In the genomic region with DNA sequence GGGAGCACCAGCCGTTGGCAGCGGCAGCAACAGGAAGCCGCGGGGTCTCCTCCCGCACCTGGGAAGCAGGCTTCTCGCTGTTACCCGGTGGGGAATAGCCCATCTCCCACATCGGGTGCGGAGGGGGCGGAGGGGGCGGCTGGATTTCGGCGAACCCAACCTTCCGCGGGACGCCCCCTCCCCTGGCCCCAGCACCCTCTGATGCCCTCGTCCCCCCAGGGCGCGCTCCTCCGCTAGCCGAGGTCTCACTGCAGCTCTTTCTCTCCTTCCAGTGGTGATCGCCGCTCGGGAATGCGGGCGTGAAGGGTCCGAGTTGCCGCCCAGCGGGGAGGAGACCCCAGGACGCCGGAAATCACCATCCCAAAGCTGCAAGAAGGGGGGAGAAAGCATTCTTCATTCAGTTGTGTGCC, we compare ENCODE assay signal across 8 cellular contexts. TPM values are rescaled to one million over a fixed set of nuclear protein-coding genes. Genes with fewer than 3 reads are reported as not detected.
DNase-seq lines count a peak whose midpoint lies in the region; TF ChIP-seq lines count a peak whose summit lies in the region.

No MANE protein-coding gene starts in this region.

- DNase-seq in NCI-H1417 (lab: John Stamatoyannopoulos, UW) (peak in 2 of 3 experiments; percentile 69 to 71), NCI-H1417 treated with DMSO at 0.1 percent for 48 hours (lab: John Stamatoyannopoulos, UW) (no peak), LNCaP clone FGC (ENCODE audit: low read depth) (no peak), caudate nucleus (lab: John Stamatoyannopoulos, UW) (peak in 5 of 61 donors; percentile 28 to 50 (median 44)), lung microvascular endothelial cell (ENCODE audit: low read depth in 2 of 2) (peak; percentile 24 to 31), type B pancreatic cell (ENCODE audit: extremely low spot score, unreplicated experiment) (peak; percentile 74), NCI-H1436 treated with DMSO at 0.1 percent for 48 hours (lab: John Stamatoyannopoulos, UW) (no peak), hippocampal formation (lab: John Stamatoyannopoulos, UW) (no peak)

- peaks cover 21% of the 10 kb centered on the region for H3K4me1 Mint-ChIP-seq in type B pancreatic cell (ENCODE audit: unreplicated experiment)

- peaks cover 9% of the 10 kb centered on the region for H3K36me3 Mint-ChIP-seq in type B pancreatic cell

- TF ChIP-seq CTCF in LNCaP clone FGC (IDR thresholded peaks at IDR 0.05; ENCODE audit: control insufficient read depth, extremely low read depth, insufficient read depth) (no peak), type B pancreatic cell (conservative IDR thresholded peaks at IDR 0.05) (no peak)

- H3K4me3 Mint-ChIP-seq in type B pancreatic cell = peak overlapping the region; percentile 98

- peak overlapping the region; percentile 49 for H3K4me3 ChIP-seq in LNCaP clone FGC (ENCODE audit: low read depth, low read length)

- peaks cover 2% of the 10 kb centered on the region for H3K9me3 Mint-ChIP-seq in type B pancreatic cell

- H3K27me3 Mint-ChIP-seq in type B pancreatic cell = peaks cover 12% of the 10 kb centered on the region

- H3K27ac Mint-ChIP-seq in type B pancreatic cell = peak overlapping the region; percentile 96

- H3K27ac ChIP-seq in caudate nucleus (ENCODE audit: low read depth, low read length) = peak overlapping the region; percentile 93

RNA-seq across cellular contexts. Expression of gene SAMD4A, which starts 0.3 kb away (rescaled TPM):
- 19.6 and 43.5 TPM in 2 replicates for total RNA-seq in lung microvascular endothelial cell
- total RNA-seq in type B pancreatic cell (ENCODE audit: low replicate concordance) = 14.4 and 23.0 TPM in 2 replicates

RNA-seq across cellular contexts. Expression of gene CGRRF1, which starts 57.5 kb away (rescaled TPM):
- total RNA-seq in lung microvascular endothelial cell (10.0 and 13.7 TPM in 2 replicates), type B pancreatic cell (ENCODE audit: low replicate concordance) (12.1 and 16.7 TPM in 2 replicates)

Comparison
In these comparisons a context has a peak if more than half of its experiments do, and no peak if none do; other contexts are left out.
1. DNase-seq: peak in NCI-H1417 (2 of 3), lung microvascular endothelial cell (2 of 2) and type B pancreatic cell (single experiment); none in NCI-H1417 treated with DMSO at 0.1 percent for 48 hours (single experiment), LNCaP clone FGC (single experiment), NCI-H1436 treated with DMSO at 0.1 percent for 48 hours (single experiment) and hippocampal formation (0 of 2).